In genomic region chr17:49880291-49881053, GRCh38 we compare ENCODE assay signal across 9 cellular contexts. TPM values are rescaled to one million over a fixed set of nuclear protein-coding genes. Genes with fewer than 3 reads are reported as not detected.
A peak's percentile ranks its signal among the peaks of the same experiment; 100 is the strongest.
DNase-seq lines count a peak whose midpoint lies in the region; ATAC-seq and TF ChIP-seq lines count a peak whose summit lies in the region.
"Had no signal": no experiment of that assay in that cellular context is flagged by ENCODE, and none has a peak within 500 bp of the region (broad histone marks: within the 10 kb centered on the region; RNA-seq: fewer than 3 reads in every experiment).

No MANE protein-coding gene starts in this region.

- peak in 2 of 3 experiments; percentile 88 to 93 for TF ChIP-seq CTCF in esophagus muscularis mucosa (IDR thresholded peaks at IDR 0.05)

- TF ChIP-seq POLR2A in esophagus muscularis mucosa (IDR thresholded peaks at IDR 0.05; ENCODE audit: low read depth): no peak

- ATAC-seq in HG03354 (IDR thresholded peaks at IDR 0.05; ENCODE audit: poor library complexity, severe bottlenecking, unreplicated experiment) (peak; percentile 68), HG03457 (IDR thresholded peaks at IDR 0.05; ENCODE audit: unreplicated experiment) (no peak)

- peak overlapping the region in 2 of 4 donors; percentile 9 to 27 for H3K4me3 ChIP-seq in esophagus muscularis mucosa

- 12% methylated on average over 29 of the region's 41 CpGs for WGBS in esophagus muscularis mucosa

- peaks cover 0 to 65% (median 14%) of the 10 kb centered on the region in 4 donors for H3K27me3 ChIP-seq in esophagus muscularis mucosa

- peaks cover 7 to 12% (median 9%) of the 10 kb centered on the region in 4 donors for H3K4me1 ChIP-seq in esophagus muscularis mucosa

- no peak for TF ChIP-seq EP300 in esophagus muscularis mucosa (IDR thresholded peaks at IDR 0.05)

- no peaks in the 10 kb centered on the region for H3K36me3 ChIP-seq in esophagus muscularis mucosa

- no peak overlapping the region for H3K27ac ChIP-seq in esophagus muscularis mucosa (replicated peaks in 1 of 4)

- intact Hi-C loops in esophagus muscularis mucosa (cut with DNase I): loop anchor here (2.0 kb wide), 1 partner anchor 116 kb away; no protein-coding TSS in a partner anchor

- H3K9me3 ChIP-seq in esophagus muscularis mucosa: no peaks in the 10 kb centered on the region

- peak; percentile 42 for DNase-seq in GDM1 (lab: John Stamatoyannopoulos, UW)
- peak; percentile 89 for DNase-seq in OCI-M1 (lab: John Stamatoyannopoulos, UW)
- DNase-seq in activated T-cell treated with anti-CD3 and anti-CD28 coated beads for 4 hours: peak; percentile 58
- no peak for DNase-seq in esophagus muscularis mucosa (ENCODE audit: extremely low spot score)
- peak; percentile 54 for DNase-seq in myocyte (ENCODE audit: low read depth)
- DNase-seq in stimulated activated CD8-positive, alpha-beta memory T cell treated with anti-CD3 and anti-CD28 coated beads, Interleukin-7, amount 100 ng/mL, for 48 hours (ENCODE audit: extremely low read depth in 1 of 2, low read depth in 1 of 2): peak; percentile 41 to 48

RNA-seq across cellular contexts. Expression of gene TAC4, which starts 32.6 kb away (rescaled TPM):
- total RNA-seq in esophagus muscularis mucosa (not detected), myocyte (not detected in 2 replicates)
- 0.21 TPM for polyA plus RNA-seq in myocyte (2012)
- total RNA-seq: mononuclear cell had no signal
